In the genomic region with DNA sequence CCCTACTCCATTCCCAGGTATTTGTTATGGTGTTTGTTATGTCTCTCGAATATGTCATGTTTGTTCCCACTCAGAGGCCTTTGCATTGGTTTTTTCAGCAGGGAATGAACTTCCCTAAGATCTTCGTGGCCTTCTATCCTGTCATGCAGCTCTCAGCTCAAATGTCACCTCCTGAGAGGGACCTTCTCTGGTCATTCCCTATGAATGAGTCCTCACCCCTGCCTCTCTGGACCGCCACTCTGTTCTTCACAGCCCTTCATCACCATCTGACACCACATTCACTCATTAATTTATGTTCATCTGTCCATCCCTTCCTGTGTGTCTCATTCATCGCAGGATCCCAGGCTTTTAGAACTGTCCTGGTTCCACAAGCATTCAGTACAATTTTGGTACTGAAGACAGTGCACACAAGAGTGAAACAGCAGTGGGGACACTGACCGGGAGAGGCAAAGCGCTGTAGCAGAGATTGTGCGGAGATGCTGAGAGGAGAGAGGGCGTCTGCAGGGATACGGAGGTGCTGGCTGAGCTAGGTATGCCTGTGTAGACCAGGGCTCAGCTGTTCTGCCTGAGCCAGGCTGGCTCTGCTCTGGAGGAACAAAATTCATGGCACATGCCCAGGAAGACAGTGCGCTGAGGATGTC, we compare ENCODE assay signal across 11 cellular contexts.
"Had no signal": no experiment of that assay in that cellular context is flagged by ENCODE, and none has a peak within 500 bp of the region (broad histone marks: within the 10 kb centered on the region; RNA-seq: fewer than 3 reads in every experiment).

No MANE protein-coding gene starts in this region.

- H3K27ac ChIP-seq: pancreas, tibial nerve, vagina had no signal

- H3K27me3 ChIP-seq: pancreas, tibial nerve, vagina had no signal

- H3K27me3 Mint-ChIP-seq: activated naive CD8-positive, alpha-beta T cell treated with anti-CD3 and anti-CD28 coated beads, Interleukin-2, amount 10 ng/mL, durations not matched to agents 7 days and 5 days had no signal

- H3K9me3 ChIP-seq: pancreas, tibial nerve, vagina had no signal

- H3K27ac Mint-ChIP-seq: activated CD8-positive, alpha-beta T cell treated with anti-CD3 and anti-CD28 coated beads, Interleukin-2, amount 10 ng/mL, durations not matched to agents 7 days and 5 days; activated naive CD8-positive, alpha-beta T cell treated with anti-CD3 and anti-CD28 coated beads, Interleukin-2, amount 10 ng/mL, durations not matched to agents 7 days and 5 days; stimulated activated effector memory CD8-positive, alpha-beta T cell treated with anti-CD3 and anti-CD28 coated beads, Interleukin-12 subunit alpha, Interleukin-12 subunit beta, amount 100 ng/mL, for 72 hours; T-helper 1 cell treated with Interleukin-12 subunit alpha and Interleukin-12 subunit beta and Interleukin-4 antibody, amounts not matched to agents 30 μg/mL and 1 μg/mL, for 36 hours had no signal

- H3K36me3 ChIP-seq: pancreas, vagina had no signal

- H3K4me1 ChIP-seq: pancreas had no signal

- H3K4me3 Mint-ChIP-seq: activated CD8-positive, alpha-beta T cell treated with anti-CD3 and anti-CD28 coated beads, Interleukin-2, amount 10 ng/mL, durations not matched to agents 7 days and 5 days; activated naive CD8-positive, alpha-beta T cell treated with anti-CD3 and anti-CD28 coated beads, Interleukin-2, amount 10 ng/mL, durations not matched to agents 7 days and 5 days; neural crest cell; stimulated activated effector memory CD8-positive, alpha-beta T cell treated with anti-CD3 and anti-CD28 coated beads, Interleukin-12 subunit alpha, Interleukin-12 subunit beta, amount 100 ng/mL, for 72 hours; T-helper 1 cell treated with Interleukin-12 subunit alpha and Interleukin-12 subunit beta and Interleukin-4 antibody, amounts not matched to agents 30 μg/mL and 1 μg/mL, for 36 hours had no signal

- H3K9me3 Mint-ChIP-seq: activated naive CD8-positive, alpha-beta T cell treated with anti-CD3 and anti-CD28 coated beads, Interleukin-2, amount 10 ng/mL, durations not matched to agents 7 days and 5 days; neural crest cell; stimulated activated effector memory CD8-positive, alpha-beta T cell treated with anti-CD3 and anti-CD28 coated beads, Interleukin-12 subunit alpha, Interleukin-12 subunit beta, amount 100 ng/mL, for 72 hours; T-helper 1 cell treated with Interleukin-12 subunit alpha and Interleukin-12 subunit beta and Interleukin-4 antibody, amounts not matched to agents 30 μg/mL and 1 μg/mL, for 36 hours had no signal

- DNase-seq: activated CD4-positive, alpha-beta T cell treated with anti-CD3 and anti-CD28 coated beads for 4 hours; activated CD8-positive, alpha-beta T cell treated with anti-CD3 and anti-CD28 coated beads, Interleukin-2, amount 10 ng/mL, durations not matched to agents 7 days and 5 days; activated gamma-delta T cell treated with Interleukin-2 at 50 U/mL for 16 hours; activated naive CD8-positive, alpha-beta T cell treated with anti-CD3 and anti-CD28 coated beads, Interleukin-2, amount 10 ng/mL, durations not matched to agents 7 days and 5 days; pancreas had no signal

- H3K36me3 Mint-ChIP-seq: activated naive CD8-positive, alpha-beta T cell treated with anti-CD3 and anti-CD28 coated beads, Interleukin-2, amount 10 ng/mL, durations not matched to agents 7 days and 5 days; stimulated activated effector memory CD8-positive, alpha-beta T cell treated with anti-CD3 and anti-CD28 coated beads, Interleukin-12 subunit alpha, Interleukin-12 subunit beta, amount 100 ng/mL, for 72 hours had no signal

- H3K4me1 Mint-ChIP-seq: neural crest cell; stimulated activated effector memory CD8-positive, alpha-beta T cell treated with anti-CD3 and anti-CD28 coated beads, Interleukin-12 subunit alpha, Interleukin-12 subunit beta, amount 100 ng/mL, for 72 hours had no signal

- ATAC-seq: activated CD8-positive, alpha-beta T cell treated with anti-CD3 and anti-CD28 coated beads, Interleukin-2, amount 10 ng/mL, durations not matched to agents 7 days and 5 days; pancreas; stimulated activated effector memory CD8-positive, alpha-beta T cell treated with anti-CD3 and anti-CD28 coated beads, Interleukin-12 subunit alpha, Interleukin-12 subunit beta, amount 100 ng/mL, for 72 hours had no signal

- H3K4me3 ChIP-seq: lung, pancreas, tibial nerve, vagina had no signal
